ENCODE assay signal across 1 cellular context in genomic region chr10:19946791-19947190, GRCh38.
TF ChIP-seq lines count a peak whose summit lies in the region.

No MANE protein-coding gene starts in this region.

TF ChIP-seq in SK-N-SH, 30 proteins besides CTCF, POLR2A, EP300 and RAD21 (continued from another document):
- TF ChIP-seq ZBTB33 (IDR thresholded peaks at IDR 0.05; ENCODE audit: borderline replicate concordance, low read depth) (no peak), TCF12 (IDR thresholded peaks at IDR 0.05) (no peak), SMC3 (IDR thresholded peaks at IDR 0.05; ENCODE audit: low read depth, low read length) (no peak), YY1 (IDR thresholded peaks at IDR 0.05; ENCODE audit: low read depth) (no peak), MEF2A (IDR thresholded peaks at IDR 0.05; ENCODE audit: borderline replicate concordance, low read depth) (no peak), GATA2 (CRISPR knock-in tag; IDR thresholded peaks at IDR 0.05) (no peak), CHD2 (IDR thresholded peaks at IDR 0.05; ENCODE audit: low read length, partially characterized antibody) (no peak), NRF1 (IDR thresholded peaks at IDR 0.05; ENCODE audit: low read depth, low read length) (no peak), NFIC (IDR thresholded peaks at IDR 0.05; ENCODE audit: borderline replicate concordance) (no peak), JUND (IDR thresholded peaks at IDR 0.05) (no peak)
